In the genomic region with DNA sequence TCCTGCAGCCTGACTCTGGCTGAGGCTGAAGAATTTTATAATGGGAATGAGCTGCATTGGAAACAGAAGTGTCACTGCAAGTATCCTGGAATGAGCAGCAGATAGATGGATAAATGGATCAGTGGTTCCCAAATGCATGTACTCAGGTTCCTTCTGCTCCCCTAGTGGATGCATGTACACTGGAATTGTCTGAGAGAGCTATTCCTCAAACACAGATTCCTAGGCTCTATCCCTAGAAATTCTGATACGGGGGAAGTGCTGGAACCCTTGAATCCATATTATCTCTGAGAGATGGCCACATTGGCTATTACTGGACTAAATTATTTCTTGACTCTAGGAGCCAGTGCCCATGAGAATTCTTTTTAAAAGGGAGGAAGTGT, we compare ENCODE assay signal across 1 cellular context.
TF ChIP-seq lines count a peak whose summit lies in the region.

No MANE protein-coding gene starts in this region.

TF ChIP-seq in neural cell, 6 proteins besides CTCF, POLR2A, EP300 and RAD21 (continued from another document):
- TF ChIP-seq POLR2AphosphoS5 (IDR thresholded peaks at IDR 0.05) (no peak), EZH2 (IDR thresholded peaks at IDR 0.05; ENCODE audit: borderline replicate concordance, insufficient read depth, low read length, poor library complexity, severe bottlenecking) (no peak)
TF ChIP-seq in neural cell: peak in this region for 0.
